ENCODE assay signal across 1 cellular context in genomic region chr15:51227967-51228783, GRCh38.
TF ChIP-seq lines count a peak whose summit lies in the region.

No MANE protein-coding gene starts in this region.

TF ChIP-seq in HepG2, 621 proteins besides CTCF, POLR2A, EP300 and RAD21 (continued from another document):
- TF ChIP-seq MAFF (IDR thresholded peaks at IDR 0.05; ENCODE audit: low read depth, low read length) (peak; percentile 72), SKIL (CRISPR knock-in tag; IDR thresholded peaks at IDR 0.05; ENCODE audit: borderline replicate concordance) (no peak), ZFAT (CRISPR knock-in tag; conservative IDR thresholded peaks at IDR 0.05) (no peak), ZBTB7B (CRISPR knock-in tag; IDR thresholded peaks at IDR 0.05) (no peak), CEBPB (IDR thresholded peaks at IDR 0.05; ENCODE audit: borderline replicate concordance, low read depth, low read length) (no peak), PTBP1 (IDR thresholded peaks at IDR 0.05; ENCODE audit: low read depth, low read length, poor library complexity, severe bottlenecking) (no peak), ZNF33B (CRISPR knock-in tag; IDR thresholded peaks at IDR 0.05) (no peak), ZNF597 (CRISPR knock-in tag; IDR thresholded peaks at IDR 0.05) (no peak), ZXDC (CRISPR knock-in tag; IDR thresholded peaks at IDR 0.05) (no peak), USF2 (IDR thresholded peaks at IDR 0.05; ENCODE audit: low read depth, low read length) (no peak), USF2 (CRISPR knock-in tag; IDR thresholded peaks at IDR 0.05; ENCODE audit: borderline replicate concordance) (no peak), ZSCAN31 (CRISPR knock-in tag; IDR thresholded peaks at IDR 0.05; ENCODE audit: low read depth) (no peak), CBX1 (IDR thresholded peaks at IDR 0.05; ENCODE audit: low read depth) (no peak), ZIK1 (CRISPR knock-in tag; IDR thresholded peaks at IDR 0.05; ENCODE audit: borderline replicate concordance, low read depth) (no peak), LBX2 (CRISPR knock-in tag; IDR thresholded peaks at IDR 0.05; ENCODE audit: borderline replicate concordance) (no peak), ZNF33A (CRISPR knock-in tag; IDR thresholded peaks at IDR 0.05; ENCODE audit: borderline replicate concordance) (no peak), PRDM15 (CRISPR knock-in tag; IDR thresholded peaks at IDR 0.05) (no peak), ZNF12 (CRISPR knock-in tag; IDR thresholded peaks at IDR 0.05) (no peak), ATF7 (IDR thresholded peaks at IDR 0.05) (no peak), ATF7 (CRISPR knock-in tag; IDR thresholded peaks at IDR 0.05) (no peak), GZF1 (CRISPR knock-in tag; IDR thresholded peaks at IDR 0.05) (no peak), ZMAT3 (CRISPR knock-in tag; conservative IDR thresholded peaks at IDR 0.05) (no peak)
